1 cellular context compared by ENCODE assay signal in the genomic region with DNA sequence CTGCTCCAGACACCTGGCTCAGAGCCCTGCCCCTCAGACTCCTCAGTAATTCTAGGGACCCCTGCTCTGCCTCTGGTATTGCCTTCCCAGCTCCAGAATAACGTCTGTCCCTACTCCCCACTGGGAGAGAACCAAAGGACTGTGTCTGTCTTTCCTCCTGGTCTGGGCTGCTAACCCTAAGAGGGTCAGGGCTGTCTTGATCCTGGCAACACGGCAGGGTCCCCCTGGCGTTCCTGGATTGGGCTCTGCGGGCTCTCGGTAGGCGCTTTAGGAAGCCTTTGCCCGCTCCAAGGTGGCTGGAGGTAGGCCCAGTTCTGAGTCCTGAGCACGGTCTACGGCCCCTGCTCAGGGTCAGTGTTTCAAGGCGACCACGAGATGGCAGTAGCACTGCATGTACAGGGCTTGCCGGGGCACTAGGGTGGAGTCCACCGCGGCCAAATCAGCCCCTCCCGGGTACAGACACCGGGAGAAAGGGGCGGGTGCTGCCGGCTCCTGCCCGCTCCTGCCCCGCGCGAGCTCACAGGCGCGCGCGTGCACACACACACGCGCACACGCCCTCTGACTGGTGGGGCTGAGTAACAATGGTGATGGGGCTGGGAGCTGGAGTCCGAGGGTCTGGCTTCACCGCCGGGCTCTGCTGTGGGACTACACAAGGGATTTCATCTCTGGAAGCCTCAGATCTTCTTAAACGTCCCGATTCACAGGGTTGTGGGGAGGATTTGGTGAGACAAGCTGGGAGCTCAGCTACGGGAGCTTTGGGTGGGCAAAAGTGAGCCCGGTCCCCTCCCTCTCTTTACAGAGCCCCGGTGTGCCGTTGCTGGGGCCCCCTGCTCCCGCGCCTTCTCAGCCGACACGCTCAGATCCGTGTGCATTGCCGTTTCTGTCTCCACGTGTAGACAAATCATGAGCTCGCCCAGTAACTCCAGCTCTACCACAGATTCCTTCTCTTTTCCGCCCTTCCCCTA.
TF ChIP-seq lines count a peak whose summit lies in the region.

No MANE protein-coding gene starts in this region.

TF ChIP-seq in HepG2, 621 proteins besides CTCF, POLR2A, EP300 and RAD21 (continued from another document and continues in another):
- TF ChIP-seq, protein P1, sequence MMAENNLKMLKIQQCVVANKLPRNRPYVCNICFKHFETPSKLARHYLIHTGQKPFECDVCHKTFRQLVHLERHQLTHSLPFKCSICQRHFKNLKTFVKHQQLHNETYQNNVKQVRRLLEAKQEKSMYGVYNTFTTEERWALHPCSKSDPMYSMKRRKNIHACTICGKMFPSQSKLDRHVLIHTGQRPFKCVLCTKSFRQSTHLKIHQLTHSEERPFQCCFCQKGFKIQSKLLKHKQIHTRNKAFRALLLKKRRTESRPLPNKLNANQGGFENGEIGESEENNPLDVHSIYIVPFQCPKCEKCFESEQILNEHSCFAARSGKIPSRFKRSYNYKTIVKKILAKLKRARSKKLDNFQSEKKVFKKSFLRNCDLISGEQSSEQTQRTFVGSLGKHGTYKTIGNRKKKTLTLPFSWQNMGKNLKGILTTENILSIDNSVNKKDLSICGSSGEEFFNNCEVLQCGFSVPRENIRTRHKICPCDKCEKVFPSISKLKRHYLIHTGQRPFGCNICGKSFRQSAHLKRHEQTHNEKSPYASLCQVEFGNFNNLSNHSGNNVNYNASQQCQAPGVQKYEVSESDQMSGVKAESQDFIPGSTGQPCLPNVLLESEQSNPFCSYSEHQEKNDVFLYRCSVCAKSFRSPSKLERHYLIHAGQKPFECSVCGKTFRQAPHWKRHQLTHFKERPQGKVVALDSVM (CRISPR knock-in tag; IDR thresholded peaks at IDR 0.05), result 0 out of 2 replicates have a peak, but pooled peaks have one; percentile 53
- TF ChIP-seq ZNF550 (CRISPR knock-in tag; IDR thresholded peaks at IDR 0.05; ENCODE audit: borderline replicate concordance) (no peak), ZNF652 (CRISPR knock-in tag; IDR thresholded peaks at IDR 0.05; ENCODE audit: borderline replicate concordance, low read depth) (no peak), FOXJ3 (CRISPR knock-in tag; IDR thresholded peaks at IDR 0.05; ENCODE audit: borderline replicate concordance) (peak; percentile 42; the same call in 1 of the 2 replicates), ZNF468 (CRISPR knock-in tag; IDR thresholded peaks at IDR 0.05) (no peak), NFE2L2 (IDR thresholded peaks at IDR 0.05; ENCODE audit: low read length) (no peak), ZNF3 (CRISPR knock-in tag; IDR thresholded peaks at IDR 0.05) (no peak), NFE2 (CRISPR knock-in tag; IDR thresholded peaks at IDR 0.05) (no peak), SUZ12 (IDR thresholded peaks at IDR 0.05; ENCODE audit: low read depth, low read length) (no peak), FOXM1 (CRISPR knock-in tag; IDR thresholded peaks at IDR 0.05) (no peak), SMAD1 (CRISPR knock-in tag; IDR thresholded peaks at IDR 0.05; ENCODE audit: borderline replicate concordance, low read depth) (no peak), KDM5A (IDR thresholded peaks at IDR 0.05; ENCODE audit: borderline replicate concordance, low read length) (no peak), ZNF556 (CRISPR knock-in tag; IDR thresholded peaks at IDR 0.05; ENCODE audit: borderline replicate concordance) (no peak; the same call in 1 of the 2 replicates), ZNF138 (CRISPR knock-in tag; IDR thresholded peaks at IDR 0.05; ENCODE audit: low read depth) (no peak), ZNF572 (CRISPR knock-in tag; IDR thresholded peaks at IDR 0.05) (no peak), SP1 (IDR thresholded peaks at IDR 0.05) (no peak), SP1 (CRISPR knock-in tag; IDR thresholded peaks at IDR 0.05) (peak; percentile 51; the same call in 1 of the 2 replicates), JUNB (CRISPR knock-in tag; IDR thresholded peaks at IDR 0.05; ENCODE audit: borderline replicate concordance) (no peak), ZNF10 (CRISPR knock-in tag; IDR thresholded peaks at IDR 0.05; ENCODE audit: borderline replicate concordance, low read depth) (no peak), STAG1 (CRISPR knock-in tag; IDR thresholded peaks at IDR 0.05) (peak; percentile 98), SYNCRIP (IDR thresholded peaks at IDR 0.05; ENCODE audit: insufficient read depth, low read depth, low read length) (no peak), ZNF781 (CRISPR knock-in tag; IDR thresholded peaks at IDR 0.05; ENCODE audit: borderline replicate concordance, not compliant biosample characterization) (no peak), NFKB2 (CRISPR knock-in tag; IDR thresholded peaks at IDR 0.05; ENCODE audit: borderline replicate concordance) (no peak), ZFP41 (CRISPR knock-in tag; IDR thresholded peaks at IDR 0.05; ENCODE audit: borderline replicate concordance) (no peak)
- TF ChIP-seq, protein P2, sequence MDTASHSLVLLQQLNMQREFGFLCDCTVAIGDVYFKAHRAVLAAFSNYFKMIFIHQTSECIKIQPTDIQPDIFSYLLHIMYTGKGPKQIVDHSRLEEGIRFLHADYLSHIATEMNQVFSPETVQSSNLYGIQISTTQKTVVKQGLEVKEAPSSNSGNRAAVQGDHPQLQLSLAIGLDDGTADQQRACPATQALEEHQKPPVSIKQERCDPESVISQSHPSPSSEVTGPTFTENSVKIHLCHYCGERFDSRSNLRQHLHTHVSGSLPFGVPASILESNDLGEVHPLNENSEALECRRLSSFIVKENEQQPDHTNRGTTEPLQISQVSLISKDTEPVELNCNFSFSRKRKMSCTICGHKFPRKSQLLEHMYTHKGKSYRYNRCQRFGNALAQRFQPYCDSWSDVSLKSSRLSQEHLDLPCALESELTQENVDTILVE (CRISPR knock-in tag; IDR thresholded peaks at IDR 0.05), result no peak
- TF ChIP-seq, protein P3, sequence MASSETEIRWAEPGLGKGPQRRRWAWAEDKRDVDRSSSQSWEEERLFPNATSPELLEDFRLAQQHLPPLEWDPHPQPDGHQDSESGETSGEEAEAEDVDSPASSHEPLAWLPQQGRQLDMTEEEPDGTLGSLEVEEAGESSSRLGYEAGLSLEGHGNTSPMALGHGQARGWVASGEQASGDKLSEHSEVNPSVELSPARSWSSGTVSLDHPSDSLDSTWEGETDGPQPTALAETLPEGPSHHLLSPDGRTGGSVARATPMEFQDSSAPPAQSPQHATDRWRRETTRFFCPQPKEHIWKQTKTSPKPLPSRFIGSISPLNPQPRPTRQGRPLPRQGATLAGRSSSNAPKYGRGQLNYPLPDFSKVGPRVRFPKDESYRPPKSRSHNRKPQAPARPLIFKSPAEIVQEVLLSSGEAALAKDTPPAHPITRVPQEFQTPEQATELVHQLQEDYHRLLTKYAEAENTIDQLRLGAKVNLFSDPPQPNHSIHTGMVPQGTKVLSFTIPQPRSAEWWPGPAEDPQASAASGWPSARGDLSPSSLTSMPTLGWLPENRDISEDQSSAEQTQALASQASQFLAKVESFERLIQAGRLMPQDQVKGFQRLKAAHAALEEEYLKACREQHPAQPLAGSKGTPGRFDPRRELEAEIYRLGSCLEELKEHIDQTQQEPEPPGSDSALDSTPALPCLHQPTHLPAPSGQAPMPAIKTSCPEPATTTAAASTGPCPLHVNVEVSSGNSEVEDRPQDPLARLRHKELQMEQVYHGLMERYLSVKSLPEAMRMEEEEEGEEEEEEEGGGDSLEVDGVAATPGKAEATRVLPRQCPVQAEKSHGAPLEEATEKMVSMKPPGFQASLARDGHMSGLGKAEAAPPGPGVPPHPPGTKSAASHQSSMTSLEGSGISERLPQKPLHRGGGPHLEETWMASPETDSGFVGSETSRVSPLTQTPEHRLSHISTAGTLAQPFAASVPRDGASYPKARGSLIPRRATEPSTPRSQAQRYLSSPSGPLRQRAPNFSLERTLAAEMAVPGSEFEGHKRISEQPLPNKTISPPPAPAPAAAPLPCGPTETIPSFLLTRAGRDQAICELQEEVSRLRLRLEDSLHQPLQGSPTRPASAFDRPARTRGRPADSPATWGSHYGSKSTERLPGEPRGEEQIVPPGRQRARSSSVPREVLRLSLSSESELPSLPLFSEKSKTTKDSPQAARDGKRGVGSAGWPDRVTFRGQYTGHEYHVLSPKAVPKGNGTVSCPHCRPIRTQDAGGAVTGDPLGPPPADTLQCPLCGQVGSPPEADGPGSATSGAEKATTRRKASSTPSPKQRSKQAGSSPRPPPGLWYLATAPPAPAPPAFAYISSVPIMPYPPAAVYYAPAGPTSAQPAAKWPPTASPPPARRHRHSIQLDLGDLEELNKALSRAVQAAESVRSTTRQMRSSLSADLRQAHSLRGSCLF (CRISPR knock-in tag; IDR thresholded peaks at IDR 0.05; ENCODE audit: borderline replicate concordance), result no peak
- TF ChIP-seq, protein P4, sequence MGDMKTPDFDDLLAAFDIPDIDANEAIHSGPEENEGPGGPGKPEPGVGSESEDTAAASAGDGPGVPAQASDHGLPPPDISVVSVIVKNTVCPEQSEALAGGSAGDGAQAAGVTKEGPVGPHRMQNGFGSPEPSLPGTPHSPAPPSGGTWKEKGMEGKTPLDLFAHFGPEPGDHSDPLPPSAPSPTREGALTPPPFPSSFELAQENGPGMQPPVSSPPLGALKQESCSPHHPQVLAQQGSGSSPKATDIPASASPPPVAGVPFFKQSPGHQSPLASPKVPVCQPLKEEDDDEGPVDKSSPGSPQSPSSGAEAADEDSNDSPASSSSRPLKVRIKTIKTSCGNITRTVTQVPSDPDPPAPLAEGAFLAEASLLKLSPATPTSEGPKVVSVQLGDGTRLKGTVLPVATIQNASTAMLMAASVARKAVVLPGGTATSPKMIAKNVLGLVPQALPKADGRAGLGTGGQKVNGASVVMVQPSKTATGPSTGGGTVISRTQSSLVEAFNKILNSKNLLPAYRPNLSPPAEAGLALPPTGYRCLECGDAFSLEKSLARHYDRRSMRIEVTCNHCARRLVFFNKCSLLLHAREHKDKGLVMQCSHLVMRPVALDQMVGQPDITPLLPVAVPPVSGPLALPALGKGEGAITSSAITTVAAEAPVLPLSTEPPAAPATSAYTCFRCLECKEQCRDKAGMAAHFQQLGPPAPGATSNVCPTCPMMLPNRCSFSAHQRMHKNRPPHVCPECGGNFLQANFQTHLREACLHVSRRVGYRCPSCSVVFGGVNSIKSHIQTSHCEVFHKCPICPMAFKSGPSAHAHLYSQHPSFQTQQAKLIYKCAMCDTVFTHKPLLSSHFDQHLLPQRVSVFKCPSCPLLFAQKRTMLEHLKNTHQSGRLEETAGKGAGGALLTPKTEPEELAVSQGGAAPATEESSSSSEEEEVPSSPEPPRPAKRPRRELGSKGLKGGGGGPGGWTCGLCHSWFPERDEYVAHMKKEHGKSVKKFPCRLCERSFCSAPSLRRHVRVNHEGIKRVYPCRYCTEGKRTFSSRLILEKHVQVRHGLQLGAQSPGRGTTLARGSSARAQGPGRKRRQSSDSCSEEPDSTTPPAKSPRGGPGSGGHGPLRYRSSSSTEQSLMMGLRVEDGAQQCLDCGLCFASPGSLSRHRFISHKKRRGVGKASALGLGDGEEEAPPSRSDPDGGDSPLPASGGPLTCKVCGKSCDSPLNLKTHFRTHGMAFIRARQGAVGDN (CRISPR knock-in tag; IDR thresholded peaks at IDR 0.05), result peak; percentile 80
- TF ChIP-seq, protein P5, sequence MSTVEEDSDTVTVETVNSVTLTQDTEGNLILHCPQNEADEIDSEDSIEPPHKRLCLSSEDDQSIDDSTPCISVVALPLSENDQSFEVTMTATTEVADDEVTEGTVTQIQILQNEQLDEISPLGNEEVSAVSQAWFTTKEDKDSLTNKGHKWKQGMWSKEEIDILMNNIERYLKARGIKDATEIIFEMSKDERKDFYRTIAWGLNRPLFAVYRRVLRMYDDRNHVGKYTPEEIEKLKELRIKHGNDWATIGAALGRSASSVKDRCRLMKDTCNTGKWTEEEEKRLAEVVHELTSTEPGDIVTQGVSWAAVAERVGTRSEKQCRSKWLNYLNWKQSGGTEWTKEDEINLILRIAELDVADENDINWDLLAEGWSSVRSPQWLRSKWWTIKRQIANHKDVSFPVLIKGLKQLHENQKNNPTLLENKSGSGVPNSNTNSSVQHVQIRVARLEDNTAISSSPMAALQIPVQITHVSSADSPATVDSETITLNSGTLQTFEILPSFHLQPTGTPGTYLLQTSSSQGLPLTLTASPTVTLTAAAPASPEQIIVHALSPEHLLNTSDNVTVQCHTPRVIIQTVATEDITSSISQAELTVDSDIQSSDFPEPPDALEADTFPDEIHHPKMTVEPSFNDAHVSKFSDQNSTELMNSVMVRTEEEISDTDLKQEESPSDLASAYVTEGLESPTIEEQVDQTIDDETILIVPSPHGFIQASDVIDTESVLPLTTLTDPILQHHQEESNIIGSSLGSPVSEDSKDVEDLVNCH (CRISPR knock-in tag; IDR thresholded peaks at IDR 0.05), result no peak
- TF ChIP-seq, protein P6, sequence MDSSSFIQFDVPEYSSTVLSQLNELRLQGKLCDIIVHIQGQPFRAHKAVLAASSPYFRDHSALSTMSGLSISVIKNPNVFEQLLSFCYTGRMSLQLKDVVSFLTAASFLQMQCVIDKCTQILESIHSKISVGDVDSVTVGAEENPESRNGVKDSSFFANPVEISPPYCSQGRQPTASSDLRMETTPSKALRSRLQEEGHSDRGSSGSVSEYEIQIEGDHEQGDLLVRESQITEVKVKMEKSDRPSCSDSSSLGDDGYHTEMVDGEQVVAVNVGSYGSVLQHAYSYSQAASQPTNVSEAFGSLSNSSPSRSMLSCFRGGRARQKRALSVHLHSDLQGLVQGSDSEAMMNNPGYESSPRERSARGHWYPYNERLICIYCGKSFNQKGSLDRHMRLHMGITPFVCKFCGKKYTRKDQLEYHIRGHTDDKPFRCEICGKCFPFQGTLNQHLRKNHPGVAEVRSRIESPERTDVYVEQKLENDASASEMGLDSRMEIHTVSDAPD (CRISPR knock-in tag; IDR thresholded peaks at IDR 0.05), result no peak
- TF ChIP-seq, protein P7, sequence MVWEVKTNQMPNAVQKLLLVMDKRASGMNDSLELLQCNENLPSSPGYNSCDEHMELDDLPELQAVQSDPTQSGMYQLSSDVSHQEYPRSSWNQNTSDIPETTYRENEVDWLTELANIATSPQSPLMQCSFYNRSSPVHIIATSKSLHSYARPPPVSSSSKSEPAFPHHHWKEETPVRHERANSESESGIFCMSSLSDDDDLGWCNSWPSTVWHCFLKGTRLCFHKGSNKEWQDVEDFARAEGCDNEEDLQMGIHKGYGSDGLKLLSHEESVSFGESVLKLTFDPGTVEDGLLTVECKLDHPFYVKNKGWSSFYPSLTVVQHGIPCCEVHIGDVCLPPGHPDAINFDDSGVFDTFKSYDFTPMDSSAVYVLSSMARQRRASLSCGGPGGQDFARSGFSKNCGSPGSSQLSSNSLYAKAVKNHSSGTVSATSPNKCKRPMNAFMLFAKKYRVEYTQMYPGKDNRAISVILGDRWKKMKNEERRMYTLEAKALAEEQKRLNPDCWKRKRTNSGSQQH (CRISPR knock-in tag; IDR thresholded peaks at IDR 0.05; ENCODE audit: low read depth), result no peak
- TF ChIP-seq, protein P8, sequence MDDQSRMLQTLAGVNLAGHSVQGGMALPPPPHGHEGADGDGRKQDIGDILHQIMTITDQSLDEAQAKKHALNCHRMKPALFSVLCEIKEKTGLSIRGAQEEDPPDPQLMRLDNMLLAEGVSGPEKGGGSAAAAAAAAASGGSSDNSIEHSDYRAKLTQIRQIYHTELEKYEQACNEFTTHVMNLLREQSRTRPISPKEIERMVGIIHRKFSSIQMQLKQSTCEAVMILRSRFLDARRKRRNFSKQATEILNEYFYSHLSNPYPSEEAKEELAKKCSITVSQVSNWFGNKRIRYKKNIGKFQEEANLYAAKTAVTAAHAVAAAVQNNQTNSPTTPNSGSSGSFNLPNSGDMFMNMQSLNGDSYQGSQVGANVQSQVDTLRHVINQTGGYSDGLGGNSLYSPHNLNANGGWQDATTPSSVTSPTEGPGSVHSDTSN (CRISPR knock-in tag; IDR thresholded peaks at IDR 0.05; ENCODE audit: borderline replicate concordance), result no peak
- TF ChIP-seq, protein P9, sequence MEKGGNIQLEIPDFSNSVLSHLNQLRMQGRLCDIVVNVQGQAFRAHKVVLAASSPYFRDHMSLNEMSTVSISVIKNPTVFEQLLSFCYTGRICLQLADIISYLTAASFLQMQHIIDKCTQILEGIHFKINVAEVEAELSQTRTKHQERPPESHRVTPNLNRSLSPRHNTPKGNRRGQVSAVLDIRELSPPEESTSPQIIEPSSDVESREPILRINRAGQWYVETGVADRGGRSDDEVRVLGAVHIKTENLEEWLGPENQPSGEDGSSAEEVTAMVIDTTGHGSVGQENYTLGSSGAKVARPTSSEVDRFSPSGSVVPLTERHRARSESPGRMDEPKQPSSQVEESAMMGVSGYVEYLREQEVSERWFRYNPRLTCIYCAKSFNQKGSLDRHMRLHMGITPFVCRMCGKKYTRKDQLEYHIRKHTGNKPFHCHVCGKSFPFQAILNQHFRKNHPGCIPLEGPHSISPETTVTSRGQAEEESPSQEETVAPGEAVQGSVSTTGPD (CRISPR knock-in tag; IDR thresholded peaks at IDR 0.05), result no peak
